In genomic region chr7:2802504-2803341, GRCh38 we compare ENCODE assay signal across 1 cellular context.
TF ChIP-seq lines count a peak whose summit lies in the region.

No MANE protein-coding gene starts in this region.

TF ChIP-seq in HepG2, 621 proteins besides CTCF, POLR2A, EP300 and RAD21 (continued from another document and continues in another):
- 0 out of 2 replicates have a peak, but pooled peaks have one; percentile 21 for TF ChIP-seq PBX2 (CRISPR knock-in tag; IDR thresholded peaks at IDR 0.05)
- peak; percentile 64; the same call in 1 of the 2 replicates for TF ChIP-seq ZNF609 (CRISPR knock-in tag; IDR thresholded peaks at IDR 0.05; ENCODE audit: borderline replicate concordance)
- TF ChIP-seq ZMAT3 (CRISPR knock-in tag; conservative IDR thresholded peaks at IDR 0.05): 0 out of 2 replicates have a peak, but pooled peaks have one; percentile 42
- no peak for TF ChIP-seq ZKSCAN5 (CRISPR knock-in tag; IDR thresholded peaks at IDR 0.05)
- TF ChIP-seq ARID2 (CRISPR knock-in tag; IDR thresholded peaks at IDR 0.05; ENCODE audit: borderline replicate concordance): no peak
- TF ChIP-seq RAD51 (IDR thresholded peaks at IDR 0.05; ENCODE audit: borderline replicate concordance): no peak
- no peak for TF ChIP-seq CENPT (CRISPR knock-in tag; IDR thresholded peaks at IDR 0.05; ENCODE audit: low read depth)
- TF ChIP-seq DR1 (CRISPR knock-in tag; IDR thresholded peaks at IDR 0.05): no peak
- no peak for TF ChIP-seq PRDM15 (CRISPR knock-in tag; IDR thresholded peaks at IDR 0.05)
- TF ChIP-seq ZNF574 (CRISPR knock-in tag; IDR thresholded peaks at IDR 0.05): 0 out of 2 replicates have a peak, but pooled peaks have one; percentile 19
- no peak for TF ChIP-seq ELK4 (CRISPR knock-in tag; IDR thresholded peaks at IDR 0.05; ENCODE audit: borderline replicate concordance)
- TF ChIP-seq RFX3 (CRISPR knock-in tag; IDR thresholded peaks at IDR 0.05): no peak
- peak; percentile 73 for TF ChIP-seq IKZF5 (CRISPR knock-in tag; IDR thresholded peaks at IDR 0.05)
- TF ChIP-seq KMT2B (CRISPR knock-in tag; IDR thresholded peaks at IDR 0.05): 0 out of 2 replicates have a peak, but pooled peaks have one; percentile 39
- TF ChIP-seq ZNF414 (CRISPR knock-in tag; IDR thresholded peaks at IDR 0.05): no peak; the same call in 1 of the 2 replicates
- 0 out of 2 replicates have a peak, but pooled peaks have one; percentile 27 for TF ChIP-seq ZNF891 (CRISPR knock-in tag; IDR thresholded peaks at IDR 0.05)
- TF ChIP-seq IRF1 (CRISPR knock-in tag; IDR thresholded peaks at IDR 0.05; ENCODE audit: low read depth): no peak
- TF ChIP-seq ZNF83 (CRISPR knock-in tag; IDR thresholded peaks at IDR 0.05; ENCODE audit: borderline replicate concordance): 0 out of 2 replicates have a peak, but pooled peaks have one; percentile 53
- TF ChIP-seq ZNF432 (CRISPR knock-in tag; IDR thresholded peaks at IDR 0.05; ENCODE audit: borderline replicate concordance): no peak
- no peak for TF ChIP-seq STAT6 (CRISPR knock-in tag; IDR thresholded peaks at IDR 0.05; ENCODE audit: borderline replicate concordance)
- no peak for TF ChIP-seq PRMT3 (CRISPR knock-in tag; IDR thresholded peaks at IDR 0.05; ENCODE audit: borderline replicate concordance, low read depth)
- TF ChIP-seq RORA (CRISPR knock-in tag; IDR thresholded peaks at IDR 0.05): no peak
- no peak for TF ChIP-seq SKIL (CRISPR knock-in tag; IDR thresholded peaks at IDR 0.05; ENCODE audit: borderline replicate concordance)
- TF ChIP-seq ZNF607 (CRISPR knock-in tag; IDR thresholded peaks at IDR 0.05; ENCODE audit: borderline replicate concordance): peak; percentile 50
- TF ChIP-seq NCOR1 (IDR thresholded peaks at IDR 0.05; ENCODE audit: borderline replicate concordance, low read length): peak; percentile 44; the same call in 1 of the 2 replicates
- no peak for TF ChIP-seq KLF11 (CRISPR knock-in tag; IDR thresholded peaks at IDR 0.05)
- peak; percentile 49; the same call in 1 of the 2 replicates for TF ChIP-seq YEATS2 (CRISPR knock-in tag; IDR thresholded peaks at IDR 0.05; ENCODE audit: borderline replicate concordance)
- no peak for TF ChIP-seq ZSCAN25 (CRISPR knock-in tag; IDR thresholded peaks at IDR 0.05)
- TF ChIP-seq NCOA2 (CRISPR knock-in tag; IDR thresholded peaks at IDR 0.05): peak; percentile 82
- TF ChIP-seq ZNF776 (CRISPR knock-in tag; IDR thresholded peaks at IDR 0.05): no peak; the same call in 1 of the 2 replicates
- TF ChIP-seq ZNF788 (CRISPR knock-in tag; IDR thresholded peaks at IDR 0.05; ENCODE audit: borderline replicate concordance): peak; percentile 65
- no peak for TF ChIP-seq ZNF589 (CRISPR knock-in tag; conservative IDR thresholded peaks at IDR 0.05)
- TF ChIP-seq FOSL1 (CRISPR knock-in tag; IDR thresholded peaks at IDR 0.05; ENCODE audit: borderline replicate concordance): peak; percentile 64; the same call in 1 of the 2 replicates
- TF ChIP-seq KDM2A (CRISPR knock-in tag; IDR thresholded peaks at IDR 0.05; ENCODE audit: borderline replicate concordance, low read depth): no peak
- no peak; the same call in 1 of the 2 replicates for TF ChIP-seq GABPB1 (CRISPR knock-in tag; IDR thresholded peaks at IDR 0.05)
- TF ChIP-seq MYC (CRISPR knock-in tag; IDR thresholded peaks at IDR 0.05; ENCODE audit: borderline replicate concordance): no peak
- no peak for TF ChIP-seq HOXA5 (CRISPR knock-in tag; IDR thresholded peaks at IDR 0.05)
